Comparison of ENCODE assay signal across 2 cellular contexts in genomic region chr17:4162366-4162765, GRCh38.
TF ChIP-seq lines count a peak whose summit lies in the region.

No MANE protein-coding gene starts in this region.

TF ChIP-seq in A549, 52 proteins besides CTCF, POLR2A, EP300 and RAD21:
- TF ChIP-seq FOSB (CRISPR knock-in tag; IDR thresholded peaks at IDR 0.05) = no peak
- no peak for TF ChIP-seq HOXA7 (CRISPR knock-in tag; IDR thresholded peaks at IDR 0.05)
- TF ChIP-seq USF2 (IDR thresholded peaks at IDR 0.05) = no peak
- no peak for TF ChIP-seq KDM5A (IDR thresholded peaks at IDR 0.05)
- no peak for TF ChIP-seq PHF8 (IDR thresholded peaks at IDR 0.05; ENCODE audit: borderline replicate concordance, low read depth)
- TF ChIP-seq REST (IDR thresholded peaks at IDR 0.05) = no peak
- TF ChIP-seq NR3C1 (IDR thresholded peaks at IDR 0.05) = no peak
- TF ChIP-seq CEBPB (IDR thresholded peaks at IDR 0.05) = no peak
- TF ChIP-seq CHD4 (IDR thresholded peaks at IDR 0.05; ENCODE audit: borderline replicate concordance) = no peak
- TF ChIP-seq MAFK (IDR thresholded peaks at IDR 0.05; ENCODE audit: partially characterized antibody) = no peak
- no peak for TF ChIP-seq FOXS1 (CRISPR knock-in tag; IDR thresholded peaks at IDR 0.05)
- TF ChIP-seq ELK1 (IDR thresholded peaks at IDR 0.05; ENCODE audit: low read depth, low read length) = no peak
- no peak for TF ChIP-seq SMC3 (IDR thresholded peaks at IDR 0.05)
- TF ChIP-seq RNF2 (IDR thresholded peaks at IDR 0.05; ENCODE audit: borderline replicate concordance, low read depth) = no peak
- TF ChIP-seq CHD2 (IDR thresholded peaks at IDR 0.05; ENCODE audit: low read length, partially characterized antibody) = no peak
- TF ChIP-seq JUN (IDR thresholded peaks at IDR 0.05) = no peak
- TF ChIP-seq BCL3 (IDR thresholded peaks at IDR 0.05) = no peak
TF ChIP-seq in A549: peak in this region for 0.

TF ChIP-seq in GM12878, 131 proteins besides CTCF, POLR2A, EP300 and RAD21:
- TF ChIP-seq ASH2L (IDR thresholded peaks at IDR 0.05; ENCODE audit: borderline replicate concordance, low read depth) (no peak), FOXK2 (IDR thresholded peaks at IDR 0.05) (no peak), LARP7 (IDR thresholded peaks at IDR 0.05) (no peak), CUX1 (IDR thresholded peaks at IDR 0.05; ENCODE audit: insufficient replicate concordance, low read depth, low read length) (no peak), RELA (IDR thresholded peaks at IDR 0.05; ENCODE audit: borderline replicate concordance, partially characterized antibody) (no peak), NKRF (conservative IDR thresholded peaks at IDR 0.05) (no peak)
